Comparison of ENCODE assay signal across 24 cellular contexts in genomic region chr1:91014475-91014874, GRCh38. TPM values are rescaled to one million over a fixed set of nuclear protein-coding genes. Genes with fewer than 3 reads are reported as not detected.
DNase-seq lines count a peak whose midpoint lies in the region; ATAC-seq lines count a peak whose summit lies in the region.
"Had no signal": no experiment of that assay in that cellular context is flagged by ENCODE, and none has a peak within 500 bp of the region (broad histone marks: within the 10 kb centered on the region; RNA-seq: fewer than 3 reads in every experiment).

No MANE protein-coding gene starts in this region.

- no peak overlapping the region for H3K4me3 ChIP-seq in HUES48 (ENCODE audit: low read depth, low read length)
- H3K4me3 ChIP-seq: ovary, sigmoid colon, suprapubic skin had no signal

- no peak overlapping the region for H3K4me3 Mint-ChIP-seq in activated CD4-positive, alpha-beta memory T cell treated with anti-CD3 and anti-CD28 coated beads, Interleukin-2, amount 10 ng/mL, durations not matched to agents 7 days and 5 days
- H3K4me3 Mint-ChIP-seq: activated CD4-positive, alpha-beta T cell treated with anti-CD3 and anti-CD28 coated beads for 36 hours; activated CD8-positive, alpha-beta memory T cell treated with anti-CD3 and anti-CD28 coated beads, Interleukin-2, amount 10 ng/mL, durations not matched to agents 7 days and 5 days; activated naive CD8-positive, alpha-beta T cell; activated T-helper 1 cell treated with anti-CD3 and anti-CD28 coated beads, Interleukin-12 subunit alpha, Interleukin-12 subunit beta, Interleukin-2, Interleukin-4 antibody, amounts not matched to agents 30 ng/mL and 10 ng/mL and 1 ng/mL, durations not matched to agents 14 hours and 24 hours and 36 hours; CD4-positive, alpha-beta T cell had no signal

- no peak for ATAC-seq in activated naive CD4-positive, alpha-beta T cell treated with anti-CD3 and anti-CD28 coated beads, Interleukin-2, amount 50 U/mL, for 72 hours
- ATAC-seq: activated CD4-positive, alpha-beta T cell treated with anti-CD3 and anti-CD28 coated beads for 36 hours; activated CD8-positive, alpha-beta memory T cell treated with anti-CD3 and anti-CD28 coated beads, Interleukin-2, amount 10 ng/mL, durations not matched to agents 7 days and 5 days had no signal

- H3K27ac ChIP-seq in HUES48 (ENCODE audit: low read depth, low read length): peak overlapping the region; percentile 5
- H3K27ac ChIP-seq in epithelial cell of prostate: peak overlapping the region; percentile 73
- H3K27ac ChIP-seq: KMS-11, ovary, suprapubic skin had no signal

- H3K9me3 Mint-ChIP-seq in activated CD4-positive, alpha-beta memory T cell treated with anti-CD3 and anti-CD28 coated beads, Interleukin-2, amount 10 ng/mL, durations not matched to agents 7 days and 5 days: no peaks in the 10 kb centered on the region
- no peaks in the 10 kb centered on the region for H3K9me3 Mint-ChIP-seq in activated naive CD4-positive, alpha-beta T cell treated with anti-CD3 and anti-CD28 coated beads, Interleukin-2, amount 50 U/mL, for 72 hours
- H3K9me3 Mint-ChIP-seq: activated T-helper 1 cell treated with anti-CD3 and anti-CD28 coated beads, Interleukin-12 subunit alpha, Interleukin-12 subunit beta, Interleukin-2, Interleukin-4 antibody, amounts not matched to agents 30 ng/mL and 10 ng/mL and 1 ng/mL, durations not matched to agents 14 hours and 24 hours and 36 hours; CD4-positive, alpha-beta T cell; naive thymus-derived CD8-positive, alpha-beta T cell had no signal

- no peaks in the 10 kb centered on the region for H3K27me3 Mint-ChIP-seq in activated CD4-positive, alpha-beta memory T cell treated with anti-CD3 and anti-CD28 coated beads, Interleukin-2, amount 10 ng/mL, durations not matched to agents 7 days and 5 days
- H3K27me3 Mint-ChIP-seq: activated CD4-positive, alpha-beta T cell treated with anti-CD3 and anti-CD28 coated beads for 36 hours; activated CD8-positive, alpha-beta memory T cell treated with anti-CD3 and anti-CD28 coated beads, Interleukin-2, amount 10 ng/mL, durations not matched to agents 7 days and 5 days; activated naive CD8-positive, alpha-beta T cell; CD4-positive, alpha-beta T cell; naive thymus-derived CD8-positive, alpha-beta T cell had no signal

- POLR2A ChIA-PET in activated CD4-positive, alpha-beta memory T cell treated with anti-CD3 and anti-CD28 coated beads, Interleukin-2, amount 10 ng/mL, durations not matched to agents 7 days and 5 days (lab: Charles Lee): no interaction called here

- CTCF ChIA-PET in activated CD4-positive, alpha-beta memory T cell treated with anti-CD3 and anti-CD28 coated beads, Interleukin-2, amount 10 ng/mL, durations not matched to agents 7 days and 5 days (lab: Charles Lee): interaction anchor here (0.6 kb wide), 1 partner anchor 18 kb away, joined by 3 read pairs; no protein-coding TSS in a partner anchor

- peaks cover 67% of the 10 kb centered on the region for H3K4me1 ChIP-seq in HUES48 (ENCODE audit: control insufficient read depth, insufficient read depth, low read length)

- no peaks in the 10 kb centered on the region for H3K27me3 ChIP-seq in HUES48 (ENCODE audit: control insufficient read depth, insufficient read depth, low read length)
- H3K27me3 ChIP-seq: ovary, sigmoid colon, suprapubic skin had no signal

- H3K36me3 ChIP-seq in HUES48 (ENCODE audit: control insufficient read depth, insufficient read depth, low read length): peaks cover 36% of the 10 kb centered on the region
- H3K36me3 ChIP-seq: ovary, sigmoid colon, suprapubic skin had no signal

- peak; percentile 83 for DNase-seq in Ammon's horn (ENCODE audit: low spot score)
- no peak for DNase-seq in epithelial cell of prostate (ENCODE audit: low read depth, low spot score)
- DNase-seq in midbrain (lab: John Stamatoyannopoulos, UW): peak; percentile 71
- DNase-seq in GM19238 (ENCODE audit: insufficient read length, low spot score): no peak
- DNase-seq in activated CD4-positive, alpha-beta memory T cell treated with anti-CD3 and anti-CD28 coated beads, Interleukin-2, amount 10 ng/mL, durations not matched to agents 7 days and 5 days: no peak
- no peak for DNase-seq in stimulated activated CD4-positive, alpha-beta T cell treated with anti-CD3 and anti-CD28 coated beads, Interleukin-1b, Interleukin-23, amount 100 ng/mL, for 48 hours
- no peak for DNase-seq in activated naive CD4-positive, alpha-beta T cell treated with anti-CD3 and anti-CD28 coated beads, Interleukin-2, amount 50 U/mL, for 72 hours (ENCODE audit: low spot score in 2 of 2)
- DNase-seq: activated CD4-positive, alpha-beta T cell treated with anti-CD3 and anti-CD28 coated beads for 36 hours; activated CD8-positive, alpha-beta memory T cell treated with anti-CD3 and anti-CD28 coated beads, Interleukin-2, amount 10 ng/mL, durations not matched to agents 7 days and 5 days; CD4-positive, alpha-beta T cell; DND-41; H7; mesenchymal stem cell; naive thymus-derived CD8-positive, alpha-beta T cell; NCI-H1092; NCI-H510A treated with DMSO at 0.1 percent for 48 hours; ovary; sigmoid colon; SW 1271 had no signal

- H3K27ac Mint-ChIP-seq in activated CD4-positive, alpha-beta memory T cell treated with anti-CD3 and anti-CD28 coated beads, Interleukin-2, amount 10 ng/mL, durations not matched to agents 7 days and 5 days: no peak overlapping the region
- H3K27ac Mint-ChIP-seq in activated naive CD4-positive, alpha-beta T cell treated with anti-CD3 and anti-CD28 coated beads, Interleukin-2, amount 50 U/mL, for 72 hours: no peak overlapping the region
- H3K27ac Mint-ChIP-seq: activated CD4-positive, alpha-beta T cell treated with anti-CD3 and anti-CD28 coated beads for 36 hours; activated CD8-positive, alpha-beta memory T cell treated with anti-CD3 and anti-CD28 coated beads, Interleukin-2, amount 10 ng/mL, durations not matched to agents 7 days and 5 days; activated naive CD8-positive, alpha-beta T cell; activated T-helper 1 cell treated with anti-CD3 and anti-CD28 coated beads, Interleukin-12 subunit alpha, Interleukin-12 subunit beta, Interleukin-2, Interleukin-4 antibody, amounts not matched to agents 30 ng/mL and 10 ng/mL and 1 ng/mL, durations not matched to agents 14 hours and 24 hours and 36 hours; CD4-positive, alpha-beta T cell had no signal

- H3K9ac ChIP-seq in HUES48 (ENCODE audit: low read depth, low read length): no peak overlapping the region
- H3K9ac ChIP-seq: KMS-11 had no signal

- peaks cover 51% of the 10 kb centered on the region for H3K4me1 Mint-ChIP-seq in activated CD4-positive, alpha-beta memory T cell treated with anti-CD3 and anti-CD28 coated beads, Interleukin-2, amount 10 ng/mL, durations not matched to agents 7 days and 5 days

- no peaks in the 10 kb centered on the region; the same call in 1 of the 2 replicates for H3K9me3 ChIP-seq in HUES48 (ENCODE audit: control insufficient read depth, insufficient read depth, low read length)
- H3K9me3 ChIP-seq: ovary, sigmoid colon, suprapubic skin had no signal

- H3K36me3 Mint-ChIP-seq in activated CD4-positive, alpha-beta memory T cell treated with anti-CD3 and anti-CD28 coated beads, Interleukin-2, amount 10 ng/mL, durations not matched to agents 7 days and 5 days (ENCODE audit: low read depth): peaks cover 38% of the 10 kb centered on the region
- peaks cover 0 to 34% of the 10 kb centered on the region in 2 donors for H3K36me3 Mint-ChIP-seq in activated naive CD4-positive, alpha-beta T cell treated with anti-CD3 and anti-CD28 coated beads, Interleukin-2, amount 50 U/mL, for 72 hours
- H3K36me3 Mint-ChIP-seq: activated naive CD8-positive, alpha-beta T cell had no signal

RNA-seq across cellular contexts. Expression of gene ZNF644, which starts 7.4 kb away (rescaled TPM):
- total RNA-seq in activated CD4-positive, alpha-beta memory T cell treated with anti-CD3 and anti-CD28 coated beads, Interleukin-2, amount 10 ng/mL, durations not matched to agents 7 days and 5 days: 10 to 100 TPM; 50.9 to 56.1 TPM
- 10 to 100 TPM; 50.6 to 72.5 TPM for total RNA-seq in activated naive CD4-positive, alpha-beta T cell treated with anti-CD3 and anti-CD28 coated beads, Interleukin-2, amount 50 U/mL, for 72 hours

Comparison
In these comparisons a context has a peak if more than half of its experiments do, and no peak if none do; other contexts are left out.
1. DNase-seq: peak in Ammon's horn (single experiment) and midbrain (single experiment); none in epithelial cell of prostate (single experiment), GM19238 (single experiment), activated CD4-positive, alpha-beta memory T cell treated with anti-CD3 and anti-CD28 coated beads, Interleukin-2, amount 10 ng/mL, durations not matched to agents 7 days and 5 days (single experiment), stimulated activated CD4-positive, alpha-beta T cell treated with anti-CD3 and anti-CD28 coated beads, Interleukin-1b, Interleukin-23, amount 100 ng/mL, for 48 hours (single experiment) and activated naive CD4-positive, alpha-beta T cell treated with anti-CD3 and anti-CD28 coated beads, Interleukin-2, amount 50 U/mL, for 72 hours (0 of 2).